8 cellular contexts compared by ENCODE assay signal in genomic region chr20:63216041-63216848, GRCh38. TPM values are rescaled to one million over a fixed set of nuclear protein-coding genes. Genes with fewer than 3 reads are reported as not detected.
DNase-seq lines count a peak whose midpoint lies in the region; ATAC-seq, FAIRE-seq and TF ChIP-seq lines count a peak whose summit lies in the region.

TSS of gene YTHDF1 (minus strand) at chr20:63216131. CDS start at chr20:63215892, 239 bp downstream.

- peak within 1 kb of the TSS; percentile 70 for H3K27ac ChIP-seq in HepG2 (ENCODE audit: extremely low read length, insufficient read depth, low read length)

- WGBS in HepG2 (ENCODE audit: low lambda C conversion rate) = under 1% methylated on average over 33 of the region's 96 CpGs

- DNase-seq in CD14-positive monocyte (ENCODE audit: low spot score) (peak; percentile 95), NCI-H748 treated with DMSO at 0.1 percent for 48 hours (lab: John Stamatoyannopoulos, UW) (peak; percentile 74), HepG2 (ENCODE audit: low spot score) (peak; percentile 96)
- DNase-seq in activated CD4-positive, alpha-beta T cell treated with anti-CD3 and anti-CD28 coated beads, Interleukin-2, amount 50 U/mL, for 24 hours (ENCODE audit: low read depth in 1 of 2, low spot score in 1 of 2) = peak; percentile 86 to 93
- DNase-seq in stimulated activated CD4-positive, alpha-beta T cell treated with anti-CD3 and anti-CD28 coated beads, Interleukin-2, amount 100 ng/mL, for 48 hours = peak; percentile 93 to 94

- peaks cover 60% of the 10 kb centered on the region for H3K4me1 ChIP-seq in HepG2 (ENCODE audit: insufficient read depth, low read length)

- H3K4me1 Mint-ChIP-seq in CD14-positive monocyte = peaks cover 24% of the 10 kb centered on the region
- peaks cover 45% of the 10 kb centered on the region for H3K4me1 Mint-ChIP-seq in dendritic cell treated with granulocyte-macrophage colony-stimulating factor and Interleukin-4, amounts not matched to agents 40 ng/mL and 50 ng/mL, for 4 days (ENCODE audit: low read depth)

- peak within 1 kb of the TSS; percentile 84 for H3K4me2 ChIP-seq in HepG2 (ENCODE audit: low read depth, low read length)

- CTCF ChIA-PET in HepG2 (lab: Yijun Ruan, JAX; ENCODE audit: low intra/inter-chr PET ratio, low total read pairs) = interaction anchor here (2.8 kb wide), 1 partner anchor 33 kb away, joined by 18 read pairs; no protein-coding TSS in a partner anchor

- H3K9ac ChIP-seq in HepG2 (ENCODE audit: insufficient read depth, low read depth, low read length) = peak within 1 kb of the TSS; percentile 97

- H3K36me3 ChIP-seq in HepG2 (replicated peaks in 1 of 2; ENCODE audit: control insufficient read depth in 1 of 2, insufficient read depth in 2 of 2, low read length in 2 of 2) = peaks cover 18 to 37% of the 10 kb centered on the region in 2 experiments

- H2AFZ ChIP-seq in HepG2 (ENCODE audit: low read length) = no peak within 1 kb of the TSS

- H3K27me3 ChIP-seq in HepG2 (ENCODE audit: control insufficient read depth in 1 of 2, insufficient read depth in 2 of 2, low read length in 2 of 2) = peaks cover 19 to 38% of the 10 kb centered on the region in 2 experiments; a peak in 4 of 5 replicates

- TF ChIP-seq POLR2A in HepG2 (IDR thresholded peaks at IDR 0.05; ENCODE audit: insufficient read depth in 1 of 2, low read depth in 2 of 2, low read length in 2 of 2) = peak; percentile 75 to 95

- peak within 1 kb of the TSS; percentile 91 to 93 for H3K4me3 Mint-ChIP-seq in CD14-positive monocyte
- peak within 1 kb of the TSS; percentile 86 for H3K4me3 Mint-ChIP-seq in dendritic cell treated with granulocyte-macrophage colony-stimulating factor and Interleukin-4, amounts not matched to agents 40 ng/mL and 50 ng/mL, for 4 days

- peak within 1 kb of the TSS; percentile 74 to 97 (median 80) for H3K4me3 ChIP-seq in HepG2 (replicated peaks in 1 of 3; ENCODE audit: insufficient read depth in 1 of 3, low read depth in 2 of 3, low read length in 3 of 3)

- peaks cover 40% of the 10 kb centered on the region for H4K20me1 ChIP-seq in HepG2 (ENCODE audit: insufficient read depth, low read length)

- peak; percentile 84 for ATAC-seq in GM19397 (IDR thresholded peaks at IDR 0.05; ENCODE audit: unreplicated experiment)
- peak; percentile 77 for ATAC-seq in HG03565 (IDR thresholded peaks at IDR 0.05; ENCODE audit: unreplicated experiment)
- ATAC-seq in HepG2 = peak; percentile 88

- peaks cover 27 to 31% of the 10 kb centered on the region in 2 donors for H3K36me3 Mint-ChIP-seq in CD14-positive monocyte
- peaks cover 45% of the 10 kb centered on the region for H3K36me3 Mint-ChIP-seq in dendritic cell treated with granulocyte-macrophage colony-stimulating factor and Interleukin-4, amounts not matched to agents 40 ng/mL and 50 ng/mL, for 4 days (ENCODE audit: low read depth)

- no peaks in the 10 kb centered on the region for H3K9me3 ChIP-seq in HepG2 (ENCODE audit: low read length)

- POLR2A ChIA-PET in HepG2 (lab: Yijun Ruan, JAX) = interaction anchor here (0.8 to 1.8 kb wide), 4 partner anchors 8 to 426 kb away, joined by 3 to 4 read pairs (median 4); partner anchors contain the start of gene BIRC7

- peak; percentile 79 for FAIRE-seq in HepG2 (lab: Jason Lieb, UNC)

- peaks cover 43% of the 10 kb centered on the region for H3K79me2 ChIP-seq in HepG2 (ENCODE audit: insufficient read depth, low read length)

- in situ Hi-C loops in HepG2 (cut with HindIII; ENCODE audit: extremely low pct_ligation_motif_present, low pct_unique_long_range_greater_than_20kb) = no loop called here

- TF ChIP-seq CTCF in CD14-positive monocyte (IDR thresholded peaks at IDR 0.05) (no peak), HepG2 (CRISPR knock-in tag; IDR thresholded peaks at IDR 0.05) (peak; percentile 20)

- no peaks in the 10 kb centered on the region for H3K9me3 Mint-ChIP-seq in CD14-positive monocyte
- no peaks in the 10 kb centered on the region for H3K9me3 Mint-ChIP-seq in dendritic cell treated with granulocyte-macrophage colony-stimulating factor and Interleukin-4, amounts not matched to agents 40 ng/mL and 50 ng/mL, for 4 days

- BruUV-seq in HepG2 (replicated peaks; lab: Mats Ljungman, UMichigan) = TSS peak; percentile 88

- intact Hi-C loops in CD14-positive monocyte (cut with micrococcal nuclease) (loop anchor here (2.0 to 10.0 kb wide), 2 partner anchors 281 to 287 kb away; partner anchors contain the start of gene GID8 (in 1 of the 2)), HepG2 (cut with micrococcal nuclease; ENCODE audit: unreplicated experiment) (loop anchor here (5.0 kb wide), 1 partner anchor 34 kb away; no protein-coding TSS in a partner anchor)
- intact Hi-C loops in dendritic cell treated with granulocyte-macrophage colony-stimulating factor and Interleukin-4, amounts not matched to agents 40 ng/mL and 50 ng/mL, for 4 days (cut with micrococcal nuclease) = loop anchor here (10.0 kb wide), 1 partner anchor 1031 kb away; the partner anchor contains the start of gene MTG2

- H3K27me3 Mint-ChIP-seq in CD14-positive monocyte (ENCODE audit: low read depth in 3 of 3) = peaks cover 5 to 9% (median 6%) of the 10 kb centered on the region in 3 donors
- peaks cover 11% of the 10 kb centered on the region for H3K27me3 Mint-ChIP-seq in dendritic cell treated with granulocyte-macrophage colony-stimulating factor and Interleukin-4, amounts not matched to agents 40 ng/mL and 50 ng/mL, for 4 days

- peak within 1 kb of the TSS; percentile 85 to 95 (median 91) for H3K27ac Mint-ChIP-seq in CD14-positive monocyte
- peak within 1 kb of the TSS; percentile 81 for H3K27ac Mint-ChIP-seq in dendritic cell treated with granulocyte-macrophage colony-stimulating factor and Interleukin-4, amounts not matched to agents 40 ng/mL and 50 ng/mL, for 4 days

- 0 out of 2 replicates have a peak, but pooled peaks have one; percentile 50 for TF ChIP-seq RAD21 in HepG2 (CRISPR knock-in tag; IDR thresholded peaks at IDR 0.05)

- TF ChIP-seq EP300 in HepG2 (IDR thresholded peaks at IDR 0.05; ENCODE audit: low read depth in 2 of 2, low read length in 2 of 2) (peak in 1 of 2 experiments; percentile 57), HepG2 (CRISPR knock-in tag; IDR thresholded peaks at IDR 0.05; ENCODE audit: borderline replicate concordance) (peak; percentile 75)

TF ChIP-seq in HepG2, 621 proteins besides CTCF, POLR2A, EP300 and RAD21 (continues in another document):
- no peak for TF ChIP-seq ADNP (CRISPR knock-in tag; IDR thresholded peaks at IDR 0.05)
- peak; percentile 80 for TF ChIP-seq ZZZ3 (CRISPR knock-in tag; IDR thresholded peaks at IDR 0.05; ENCODE audit: borderline replicate concordance)
- 0 out of 2 replicates have a peak, but pooled peaks have one; percentile 40 for TF ChIP-seq SNAPC5 (CRISPR knock-in tag; IDR thresholded peaks at IDR 0.05; ENCODE audit: borderline replicate concordance)
- TF ChIP-seq ZNF737 (CRISPR knock-in tag; IDR thresholded peaks at IDR 0.05; ENCODE audit: borderline replicate concordance) = no peak
- no peak; the same call in 1 of the 2 replicates for TF ChIP-seq ZNF446 (CRISPR knock-in tag; IDR thresholded peaks at IDR 0.05)
- TF ChIP-seq NBN (conservative IDR thresholded peaks at IDR 0.05) = no peak
- no peak for TF ChIP-seq PLSCR1 (CRISPR knock-in tag; IDR thresholded peaks at IDR 0.05; ENCODE audit: borderline replicate concordance)
- peak; percentile 94 for TF ChIP-seq IRX3 (CRISPR knock-in tag; IDR thresholded peaks at IDR 0.05; ENCODE audit: borderline replicate concordance, low read depth)
- TF ChIP-seq MIER3 (CRISPR knock-in tag; IDR thresholded peaks at IDR 0.05; ENCODE audit: borderline replicate concordance) = no peak; the same call in 1 of the 2 replicates
- TF ChIP-seq MAFF (IDR thresholded peaks at IDR 0.05; ENCODE audit: low read depth, low read length) = no peak
- TF ChIP-seq CHD2 (IDR thresholded peaks at IDR 0.05; ENCODE audit: low read depth, low read length) = peak; percentile 52; the same call in 1 of the 2 replicates
- TF ChIP-seq JUNB (CRISPR knock-in tag; IDR thresholded peaks at IDR 0.05; ENCODE audit: borderline replicate concordance) = no peak
- peak; percentile 96 for TF ChIP-seq KLF12 (CRISPR knock-in tag; IDR thresholded peaks at IDR 0.05; ENCODE audit: borderline replicate concordance)

RNA-seq across cellular contexts. Expression of gene YTHDF1, which starts in this region (rescaled TPM):
- polyA plus RNA-seq in CD14-positive monocyte (10 to 100 TPM; 18.0 to 25.9 TPM), HepG2 (2011; rRNA removed) (34.5 and 36.4 TPM in 2 replicates)
- 37.7 and 39.8 TPM in 2 replicates for total RNA-seq in HepG2 (2016; rRNA removed; fragmentation: Illumina TruSeq; extraction: Trizol)
- total RNA-seq in HepG2 (2016; cell fraction: cytosol; rRNA removed; fragmentation: Illumina TruSeq; extraction: Trizol; ENCODE audit: low read depth) = 15.1 and 15.2 TPM in 2 replicates
- 35.8 and 37.7 TPM in 2 replicates for total RNA-seq in HepG2 (2016; cell fraction: insoluble cytoplasmic fraction; rRNA removed; fragmentation: Illumina TruSeq; extraction: Trizol)
- total RNA-seq in HepG2 (2016; cell fraction: membrane; rRNA removed; fragmentation: Illumina TruSeq; extraction: Trizol) = 41.8 and 42.4 TPM in 2 replicates
- 28.2 and 31.2 TPM in 2 replicates for total RNA-seq in HepG2 (2016; cell fraction: nucleus; rRNA removed; fragmentation: Illumina TruSeq; extraction: Trizol)
- polyA plus RNA-seq in HepG2 (2011; cell fraction: cytosol; rRNA removed) = 27.2 and 28.5 TPM in 2 replicates
- polyA plus RNA-seq in HepG2 (2011; cell fraction: nucleus; rRNA removed) = 36.7 and 41.9 TPM in 2 replicates
- polyA plus RNA-seq in HepG2 (2012) = 36.8 and 38.5 TPM in 2 replicates
- 9.5 and 11.3 TPM in 2 replicates for polyA plus RNA-seq in HepG2 (2016; cell fraction: cytosol; fragmentation: Illumina TruSeq; extraction: Trizol; ENCODE audit: low read depth)
- 51.6 and 60.0 TPM in 2 replicates for polyA plus RNA-seq in HepG2 (2016; cell fraction: insoluble cytoplasmic fraction; fragmentation: Illumina TruSeq; extraction: Trizol; ENCODE audit: low read depth)
- 29.6 and 31.9 TPM in 2 replicates for polyA plus RNA-seq in HepG2 (2016; cell fraction: membrane; fragmentation: Illumina TruSeq; extraction: Trizol; ENCODE audit: low read depth)
- 75.9 and 78.1 TPM in 2 replicates for polyA plus RNA-seq in HepG2 (2016; cell fraction: nucleus; fragmentation: Illumina TruSeq; extraction: Trizol; ENCODE audit: insufficient read depth, low read depth)
- polyA minus RNA-seq in HepG2 (2011; rRNA and poly(A)+ RNA removed; ENCODE audit: low replicate concordance) = 40.3 and 47.9 TPM in 2 replicates
- polyA minus RNA-seq in HepG2 (2011; cell fraction: cytosol; rRNA and poly(A)+ RNA removed) = 30.1 and 32.4 TPM in 2 replicates
- 17.8 and 21.1 TPM in 2 replicates for polyA minus RNA-seq in HepG2 (2011; cell fraction: nucleus; rRNA and poly(A)+ RNA removed)

Comparison
In these comparisons a context has a peak if more than half of its experiments do, and no peak if none do; other contexts are left out.
1. Peak in every context shown above with its lines: DNase-seq, ATAC-seq, H3K4me3 ChIP-seq and H3K27ac ChIP-seq.